Comparison of ENCODE assay signal across 20 cellular contexts in genomic region chr10:27454837-27455236, GRCh38. TPM values are rescaled to one million over a fixed set of nuclear protein-coding genes. Genes with fewer than 3 reads are reported as not detected.
DNase-seq lines count a peak whose midpoint lies in the region; ATAC-seq, FAIRE-seq and TF ChIP-seq lines count a peak whose summit lies in the region.
"Had no signal": no experiment of that assay in that cellular context is flagged by ENCODE, and none has a peak within 500 bp of the region (broad histone marks: within the 10 kb centered on the region; RNA-seq: fewer than 3 reads in every experiment).

No MANE protein-coding gene starts in this region.

- H2BK5ac ChIP-seq in IMR-90 (ENCODE audit: low read depth, low read length, poor library complexity, severe bottlenecking): no peak overlapping the region

- 6% methylated on average over 3 of the region's 3 CpGs for WGBS in HepG2 (ENCODE audit: low lambda C conversion rate)
- WGBS in right lobe of liver (ENCODE audit: insufficient coverage, low coverage, low lambda C conversion rate, missing lambda C conversion rate): 60% methylated on average over 3 of the region's 3 CpGs
- WGBS in IMR-90 (ENCODE audit: extremely low coverage in 2 of 2, insufficient read length in 1 of 2), 2 experiments: no CpG with 5 or more reads among the region's 3 CpGs

- H3K9me3 ChIP-seq in HepG2 (ENCODE audit: low read length) (no peaks in the 10 kb centered on the region), right lobe of liver (no peaks in the 10 kb centered on the region), IMR-90 (ENCODE audit: control insufficient read depth, insufficient read depth, low read length) (no peaks in the 10 kb centered on the region), Karpas-422 (ENCODE audit: low read length) (no peaks in the 10 kb centered on the region)
- H3K9me3 ChIP-seq: BLaER1 had no signal

- no peak overlapping the region for H3K4me2 ChIP-seq in HepG2 (ENCODE audit: low read depth, low read length)
- no peak overlapping the region for H3K4me2 ChIP-seq in IMR-90 (ENCODE audit: low read depth, low read length)
- no peak overlapping the region for H3K4me2 ChIP-seq in Karpas-422 (ENCODE audit: low read depth, low read length, poor library complexity, severe bottlenecking)
- H3K4me2 ChIP-seq: BLaER1, GM23338 had no signal

- TF ChIP-seq RAD21 in HepG2 (CRISPR knock-in tag; IDR thresholded peaks at IDR 0.05): no peak
- TF ChIP-seq RAD21 in IMR-90 (IDR thresholded peaks at IDR 0.05; ENCODE audit: low read length): no peak

- no peak overlapping the region for H2BK120ac ChIP-seq in IMR-90 (ENCODE audit: low read depth, low read length)

- H3K9me2 ChIP-seq in Karpas-422 (replicated peaks; ENCODE audit: insufficient read depth, low read length): no peaks in the 10 kb centered on the region

- H3K27me3 ChIP-seq in HepG2 (ENCODE audit: control insufficient read depth in 1 of 2, insufficient read depth in 2 of 2, low read length in 2 of 2) (no peaks in the 10 kb centered on the region), right lobe of liver (no peaks in the 10 kb centered on the region), IMR-90 (ENCODE audit: control insufficient read depth, insufficient read depth, low read length) (peaks cover 5% of the 10 kb centered on the region), Karpas-422 (ENCODE audit: low read length) (no peaks in the 10 kb centered on the region)
- H3K27me3 ChIP-seq: BLaER1 had no signal

- ATAC-seq in HepG2 (no peak), right lobe of liver (no peak), IMR-90 (ENCODE audit: low read depth) (no peak)
- ATAC-seq: CD8-positive, alpha-beta T cell; GM23338; HCT116 had no signal

- no peaks in the 10 kb centered on the region for H3K36me3 ChIP-seq in HepG2 (replicated peaks in 1 of 2; ENCODE audit: control insufficient read depth in 1 of 2, insufficient read depth in 2 of 2, low read length in 2 of 2)
- H3K36me3 ChIP-seq in right lobe of liver: no peaks in the 10 kb centered on the region
- H3K36me3 ChIP-seq in IMR-90 (ENCODE audit: control insufficient read depth, insufficient read depth, low read length): no peaks in the 10 kb centered on the region
- H3K36me3 ChIP-seq in Karpas-422 (ENCODE audit: insufficient read depth, low read length): no peaks in the 10 kb centered on the region
- H3K36me3 ChIP-seq: BLaER1 had no signal

- no peak for FAIRE-seq in HepG2 (lab: Jason Lieb, UNC)
- FAIRE-seq: D721Med, GM12891, GM18507 had no signal

- H4K8ac ChIP-seq in IMR-90 (ENCODE audit: low read depth in 2 of 2, low read length in 2 of 2): no peak overlapping the region

- H3K14ac ChIP-seq in IMR-90 (replicated peaks; ENCODE audit: low read depth, low read length): no peak overlapping the region

- no peak overlapping the region for H3K18ac ChIP-seq in IMR-90 (ENCODE audit: low read depth, low read length)

- DNase-seq in HepG2 (ENCODE audit: low spot score) (no peak), right lobe of liver (no peak), IMR-90 (no peak), pons (ENCODE audit: low spot score) (peak; percentile 17), NCI-H526 treated with DMSO at 0.1 percent for 48 hours (lab: John Stamatoyannopoulos, UW) (no peak), Karpas-422 (no peak)
- DNase-seq: CD4-positive, CD25-positive, alpha-beta regulatory T cell; CD8-positive, alpha-beta T cell; DMS 273 treated with DMSO at 0.1 percent for 48 hours; DMS79; EL; GDM1; H9 had no signal

- H3K79me2 ChIP-seq in HepG2 (ENCODE audit: insufficient read depth, low read length) (no peaks in the 10 kb centered on the region), Karpas-422 (ENCODE audit: low read length) (no peaks in the 10 kb centered on the region)

- dilution Hi-C loops in IMR-90 (cut with HindIII; ENCODE audit: low sequenced_read_pairs, unreplicated experiment): no loop called here

- no peak overlapping the region for H3K23ac ChIP-seq in IMR-90 (ENCODE audit: low read depth, low read length)

- no peak overlapping the region for H4K5ac ChIP-seq in IMR-90 (ENCODE audit: low read depth, low read length)

- no peaks in the 10 kb centered on the region for H3K79me1 ChIP-seq in IMR-90 (ENCODE audit: low read depth in 1 of 2, low read length in 2 of 2)

- BruUV-seq in HepG2 (replicated peaks; lab: Mats Ljungman, UMichigan) (no TSS peak), IMR-90 (replicated peaks; lab: Mats Ljungman, UMichigan) (no TSS peak)

- H3K4me3 ChIP-seq in HepG2 (replicated peaks in 1 of 3; ENCODE audit: insufficient read depth in 1 of 3, low read depth in 2 of 3, low read length in 3 of 3) (no peak overlapping the region), right lobe of liver (no peak overlapping the region), IMR-90 (ENCODE audit: insufficient read depth, low read depth, low read length) (no peak overlapping the region), Karpas-422 (ENCODE audit: low read length) (no peak overlapping the region)
- H3K4me3 ChIP-seq: BLaER1, GM23338 had no signal

- H2BK15ac ChIP-seq in IMR-90 (ENCODE audit: low read depth, low read length): no peak overlapping the region

- H3K27ac ChIP-seq in HepG2 (ENCODE audit: extremely low read length, insufficient read depth, low read length): no peak overlapping the region
- H3K27ac ChIP-seq in right lobe of liver: no peak overlapping the region
- H3K27ac ChIP-seq in IMR-90 (ENCODE audit: insufficient read depth, low read length): no peak overlapping the region
- H3K27ac ChIP-seq in Karpas-422 (ENCODE audit: low read length): no peak overlapping the region
- H3K27ac ChIP-seq: BLaER1, C4-2B had no signal

- POLR2A ChIA-PET in HepG2 (lab: Yijun Ruan, JAX) (no interaction called here), IMR-90 (lab: Charles Lee; ENCODE audit: unreplicated experiment) (no interaction called here)

- CTCF ChIA-PET in HepG2 (lab: Yijun Ruan, JAX; ENCODE audit: low intra/inter-chr PET ratio, low total read pairs) (no interaction called here), IMR-90 (lab: Yijun Ruan, JAX) (no interaction called here)

- no peak overlapping the region for H2BK20ac ChIP-seq in IMR-90 (ENCODE audit: low read depth, low read length)

- H3K9ac ChIP-seq in HepG2 (ENCODE audit: insufficient read depth, low read depth, low read length) (no peak overlapping the region), IMR-90 (ENCODE audit: low read depth, low read length) (no peak overlapping the region), Karpas-422 (ENCODE audit: low read length) (no peak overlapping the region)
- H3K9ac ChIP-seq: BLaER1 had no signal

- TF ChIP-seq EP300 in HepG2 (IDR thresholded peaks at IDR 0.05; ENCODE audit: low read depth in 2 of 2, low read length in 2 of 2) (no peak), HepG2 (CRISPR knock-in tag; IDR thresholded peaks at IDR 0.05; ENCODE audit: borderline replicate concordance) (no peak)

- in situ Hi-C loops in HepG2 (cut with HindIII; ENCODE audit: extremely low pct_ligation_motif_present, low pct_unique_long_range_greater_than_20kb): no loop called here
- in situ Hi-C loops in IMR-90 (cut with MboI; ENCODE audit: low sequenced_read_pairs): no loop called here

- no peak overlapping the region for H2AK9ac ChIP-seq in IMR-90 (replicated peaks; ENCODE audit: low read depth, low read length, poor library complexity)

- TF ChIP-seq POLR2A in HepG2 (IDR thresholded peaks at IDR 0.05; ENCODE audit: insufficient read depth in 1 of 2, low read depth in 2 of 2, low read length in 2 of 2): no peak
- TF ChIP-seq POLR2A in right lobe of liver (IDR thresholded peaks at IDR 0.05): no peak
- TF ChIP-seq POLR2A in IMR-90 (IDR thresholded peaks at IDR 0.05; ENCODE audit: low read depth, low read length): no peak

- no peak overlapping the region for H3K4ac ChIP-seq in IMR-90 (ENCODE audit: low read depth, low read length)

- no peaks in the 10 kb centered on the region for H4K20me1 ChIP-seq in HepG2 (ENCODE audit: insufficient read depth, low read length)
- no peaks in the 10 kb centered on the region for H4K20me1 ChIP-seq in IMR-90 (ENCODE audit: insufficient read depth, low read length)
- H4K20me1 ChIP-seq in Karpas-422 (ENCODE audit: insufficient read depth, low read depth, low read length): no peaks in the 10 kb centered on the region
- H4K20me1 ChIP-seq: BLaER1 had no signal

- TF ChIP-seq CTCF in HepG2 (CRISPR knock-in tag; IDR thresholded peaks at IDR 0.05) (no peak), right lobe of liver (IDR thresholded peaks at IDR 0.05) (no peak), IMR-90 (conservative IDR thresholded peaks at IDR 0.05; ENCODE audit: low read depth, low read length) (no peak)

- no peaks in the 10 kb centered on the region for H3K9me1 ChIP-seq in IMR-90 (ENCODE audit: insufficient read depth, low read length)

- intact Hi-C loops in HepG2 (cut with micrococcal nuclease; ENCODE audit: unreplicated experiment): no loop called here
- intact Hi-C loops in right lobe of liver (cut with DNase I): no loop called here
- intact Hi-C loops in IMR-90 (cut with micrococcal nuclease): no loop called here

- H3K56ac ChIP-seq in IMR-90 (ENCODE audit: extremely low read depth, insufficient read depth, low read length): no peak overlapping the region

- H4K91ac ChIP-seq in IMR-90 (ENCODE audit: insufficient read depth, low read depth, low read length): no peak overlapping the region

- H2AK5ac ChIP-seq in IMR-90 (ENCODE audit: low read depth, low read length): no peak overlapping the region

- no peaks in the 10 kb centered on the region for H3K4me1 ChIP-seq in HepG2 (ENCODE audit: insufficient read depth, low read length)
- H3K4me1 ChIP-seq in right lobe of liver: no peaks in the 10 kb centered on the region
- no peaks in the 10 kb centered on the region for H3K4me1 ChIP-seq in IMR-90 (ENCODE audit: control insufficient read depth, insufficient read depth, low read length)
- H3K4me1 ChIP-seq in Karpas-422 (ENCODE audit: low read length): no peaks in the 10 kb centered on the region

- no peak overlapping the region for H2AFZ ChIP-seq in HepG2 (ENCODE audit: low read length)
- H2AFZ ChIP-seq in IMR-90 (replicated peaks; ENCODE audit: low read length, poor library complexity): no peak overlapping the region
- no peak overlapping the region for H2AFZ ChIP-seq in Karpas-422 (ENCODE audit: low read length)
- H2AFZ ChIP-seq: GM23338 had no signal

RNA-seq across cellular contexts. Expression of gene RAB18, which starts 49.3 kb away (rescaled TPM):
- total RNA-seq in HepG2 (2016; rRNA removed; fragmentation: Illumina TruSeq; extraction: Trizol) (69.1 and 114 TPM in 2 replicates), right lobe of liver (10 to 100 TPM; 25.6 to 66.1 (median 53.3) TPM), IMR-90 (2012; rRNA removed) (17.6 and 53.0 TPM in 2 replicates)
- 5.3 and 8.7 TPM in 2 replicates for total RNA-seq in HepG2 (2016; cell fraction: cytosol; rRNA removed; fragmentation: Illumina TruSeq; extraction: Trizol; ENCODE audit: low read depth)
- total RNA-seq in HepG2 (2016; cell fraction: insoluble cytoplasmic fraction; rRNA removed; fragmentation: Illumina TruSeq; extraction: Trizol): 69.8 and 121 TPM in 2 replicates
- total RNA-seq in HepG2 (2016; cell fraction: membrane; rRNA removed; fragmentation: Illumina TruSeq; extraction: Trizol): 20.5 and 23.7 TPM in 2 replicates
- total RNA-seq in HepG2 (2016; cell fraction: nucleus; rRNA removed; fragmentation: Illumina TruSeq; extraction: Trizol): 32.7 and 36.9 TPM in 2 replicates
- polyA plus RNA-seq in HepG2 (2011; rRNA removed) (19.0 and 22.3 TPM in 2 replicates), IMR-90 (2012; rRNA removed) (29.1 and 38.8 TPM in 2 replicates)
- 6.2 and 13.3 TPM in 2 replicates for polyA plus RNA-seq in HepG2 (2011; cell fraction: cytosol; rRNA removed)
- 9.9 and 16.7 TPM in 2 replicates for polyA plus RNA-seq in HepG2 (2011; cell fraction: nucleus; rRNA removed)
- polyA plus RNA-seq in HepG2 (2012): 39.1 and 52.9 TPM in 2 replicates
- 6.8 and 7.7 TPM in 2 replicates for polyA plus RNA-seq in HepG2 (2016; cell fraction: cytosol; fragmentation: Illumina TruSeq; extraction: Trizol; ENCODE audit: low read depth)
- 119 and 125 TPM in 2 replicates for polyA plus RNA-seq in HepG2 (2016; cell fraction: insoluble cytoplasmic fraction; fragmentation: Illumina TruSeq; extraction: Trizol; ENCODE audit: low read depth)
- polyA plus RNA-seq in HepG2 (2016; cell fraction: membrane; fragmentation: Illumina TruSeq; extraction: Trizol; ENCODE audit: low read depth): 10.7 and 12.3 TPM in 2 replicates
- polyA plus RNA-seq in HepG2 (2016; cell fraction: nucleus; fragmentation: Illumina TruSeq; extraction: Trizol; ENCODE audit: insufficient read depth, low read depth): 38.9 and 44.7 TPM in 2 replicates
- 3.9 and 4.0 TPM in 2 replicates for polyA minus RNA-seq in HepG2 (2011; rRNA and poly(A)+ RNA removed; ENCODE audit: low replicate concordance)
- polyA minus RNA-seq in HepG2 (2011; cell fraction: cytosol; rRNA and poly(A)+ RNA removed): 16.6 and 25.1 TPM in 2 replicates
- polyA minus RNA-seq in HepG2 (2011; cell fraction: nucleus; rRNA and poly(A)+ RNA removed): 42.5 and 45.6 TPM in 2 replicates
- polyA plus RNA-seq in IMR-90 (2012; cell fraction: cytosol; rRNA removed): 1.9 and 2.4 TPM in 2 replicates
- polyA plus RNA-seq in IMR-90 (2012; cell fraction: nucleus; rRNA removed; ENCODE audit: low replicate concordance): 0.76 and 10.9 TPM in 2 replicates
- 12.3 and 34.9 TPM in 2 replicates for total RNA-seq in Karpas-422 (2014; rRNA removed; shearing (Covaris generic); ENCODE audit: low replicate concordance)
